Comparison of ENCODE assay signal across 8 cellular contexts in the genomic region with DNA sequence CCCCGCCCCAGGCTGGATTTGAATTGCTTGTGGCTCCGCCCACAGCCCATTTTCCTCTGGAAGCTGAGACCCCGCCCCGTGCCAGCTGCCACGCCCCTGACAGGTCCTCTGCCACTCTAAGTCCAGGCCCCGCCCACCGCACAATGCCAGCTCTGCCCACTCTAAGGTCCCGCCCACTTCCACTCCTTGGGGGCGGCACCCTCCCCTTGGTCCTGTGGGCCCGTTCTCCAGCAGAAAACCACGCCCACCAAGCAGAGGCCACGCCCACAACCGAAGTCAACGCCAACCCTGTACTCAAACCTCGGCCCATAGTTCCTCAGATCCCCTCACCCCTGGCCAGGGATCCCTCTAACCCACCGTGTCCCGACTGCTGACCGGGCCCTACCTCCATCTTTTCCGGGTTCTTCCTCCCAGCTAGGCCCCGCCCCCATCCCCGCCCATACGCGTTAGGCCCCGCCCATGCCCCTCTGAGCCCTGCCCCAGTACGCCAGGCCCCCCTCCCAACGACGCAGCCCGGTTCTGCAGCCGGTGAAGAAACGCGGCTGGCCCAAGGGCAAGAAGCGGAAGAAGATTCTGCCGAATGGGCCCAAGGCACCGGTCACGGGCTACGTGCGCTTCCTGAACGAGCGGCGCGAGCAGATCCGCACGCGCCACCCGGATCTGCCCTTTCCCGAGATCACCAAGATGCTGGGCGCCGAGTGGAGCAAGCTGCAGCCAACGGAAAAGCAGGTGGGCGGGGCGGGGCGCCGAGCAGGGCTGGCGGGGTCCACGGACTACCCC. TPM values are rescaled to one million over a fixed set of nuclear protein-coding genes. Genes with fewer than 3 reads are reported as not detected.
A peak's percentile ranks its signal among the peaks of the same experiment; 100 is the strongest.
DNase-seq lines count a peak whose midpoint lies in the region; ATAC-seq and TF ChIP-seq lines count a peak whose summit lies in the region.

No MANE protein-coding gene starts in this region.

- CTCF ChIA-PET in OCI-LY7 (lab: Charles Lee; ENCODE audit: unreplicated experiment): no interaction called here

- ATAC-seq in GM19324 (IDR thresholded peaks at IDR 0.05; ENCODE audit: low FRiP score, unreplicated experiment): no peak

- POLR2A ChIA-PET in OCI-LY7 (lab: Charles Lee): interaction anchor here (0.5 to 1.4 kb wide), 5 partner anchors 9 to 248 kb away, joined by 3 to 5 read pairs (median 4); a partner anchor contains a TSS

- H3K4me3 ChIP-seq in HUES6 (ENCODE audit: low read depth, low read length): peak overlapping the region; percentile 93
- peak overlapping the region; percentile 98 for H3K4me3 ChIP-seq in OCI-LY7 (ENCODE audit: low read depth, low read length, poor library complexity, severe bottlenecking)

- H3K27ac ChIP-seq in HUES6 (ENCODE audit: low read depth, low read length) (no peak overlapping the region), OCI-LY7 (ENCODE audit: low read depth, low read length, poor library complexity, severe bottlenecking) (peak overlapping the region; percentile 74)

- TSS peak; percentile 62 for BruUV-seq in OCI-LY7 (replicated peaks; lab: Mats Ljungman, UMichigan)

- peak overlapping the region; percentile 32 for H3K9ac ChIP-seq in HUES6 (ENCODE audit: low read length)

- DNase-seq in COLO829 (ENCODE audit: low spot score) (peak; percentile 97), OCI-LY7 (ENCODE audit: low spot score) (peak; percentile 99), activated T-cell treated with anti-CD3 and anti-CD28 coated beads for 48 hours (ENCODE audit: low read depth) (peak; percentile 94), erythroblast (lab: John Stamatoyannopoulos, UW) (peak; percentile 86 to 90), mucosa of gallbladder (ENCODE audit: low spot score) (peak; percentile 80)
- DNase-seq in stimulated activated CD8-positive, alpha-beta memory T cell treated with anti-CD3 and anti-CD28 coated beads, Interleukin-2, amount 100 ng/mL, for 48 hours (ENCODE audit: low read depth in 2 of 2): peak; percentile 88 to 97

- no peak for TF ChIP-seq CTCF in OCI-LY7 (conservative IDR thresholded peaks at IDR 0.05; ENCODE audit: low read length)

- H3K4me1 ChIP-seq in HUES6 (ENCODE audit: control insufficient read depth, insufficient read depth, low read length): peaks cover 8% of the 10 kb centered on the region
- H3K4me1 ChIP-seq in OCI-LY7 (ENCODE audit: insufficient read depth, low read length, poor library complexity, severe bottlenecking): peaks cover 6% of the 10 kb centered on the region

- H3K36me3 ChIP-seq in HUES6 (ENCODE audit: control insufficient read depth, insufficient read depth, low read length): 0 out of 2 replicates have a peak, but pooled peaks cover 2% of the 10 kb centered on the region
- peaks cover 25% of the 10 kb centered on the region for H3K36me3 ChIP-seq in OCI-LY7 (ENCODE audit: insufficient read depth, low read length)

- no peak for TF ChIP-seq POLR2A in erythroblast (IDR thresholded peaks at IDR 0.05; ENCODE audit: low read length)

- no peak overlapping the region for H2AFZ ChIP-seq in OCI-LY7 (ENCODE audit: low read length)

- H4K20me1 ChIP-seq in OCI-LY7 (ENCODE audit: insufficient read depth, low read length): no peaks in the 10 kb centered on the region

- no peaks in the 10 kb centered on the region for H3K9me2 ChIP-seq in OCI-LY7 (ENCODE audit: insufficient read depth, low read length)

- H3K9me3 ChIP-seq in HUES6 (ENCODE audit: control insufficient read depth, insufficient read depth, low read depth, low read length) (no peaks in the 10 kb centered on the region), OCI-LY7 (ENCODE audit: low read length) (no peaks in the 10 kb centered on the region)

- peak overlapping the region; percentile 88 for H3K4me2 ChIP-seq in OCI-LY7 (ENCODE audit: low read length)

- H3K27me3 ChIP-seq in HUES6 (ENCODE audit: control insufficient read depth, insufficient read depth, low read length): no peaks in the 10 kb centered on the region

- intact Hi-C loops in OCI-LY7 (cut with micrococcal nuclease; ENCODE audit: unreplicated experiment): loop anchor here (5.0 kb wide), 1 partner anchor 67 kb away; a partner anchor contains a TSS

- H3K79me2 ChIP-seq in OCI-LY7 (ENCODE audit: insufficient read depth, low read depth, low read length): peaks cover 5% of the 10 kb centered on the region; the same call in 1 of the 2 replicates

RNA-seq across cellular contexts. Expression of a gene that starts 1.3 kb away (rescaled TPM):
- 105 and 119 TPM in 2 replicates for total RNA-seq in OCI-LY7 (2014; rRNA removed; shearing (Covaris generic))
- 91.0 and 108 TPM in 2 replicates for total RNA-seq in OCI-LY7 (2022)
- total RNA-seq in mucosa of gallbladder: 100 TPM

RNA-seq across cellular contexts. Expression of a gene that starts 11.2 kb away (rescaled TPM):
- total RNA-seq in OCI-LY7 (2014; rRNA removed; shearing (Covaris generic)): not detected in 2 replicates
- total RNA-seq in OCI-LY7 (2022): not detected in 2 replicates
- 1.3 TPM for total RNA-seq in mucosa of gallbladder

RNA-seq across cellular contexts. Expression of a gene that starts 16.7 kb away (rescaled TPM):
- 74.4 and 79.4 TPM in 2 replicates for total RNA-seq in OCI-LY7 (2014; rRNA removed; shearing (Covaris generic))
- total RNA-seq in OCI-LY7 (2022): 72.6 and 78.8 TPM in 2 replicates
- 64.1 TPM for total RNA-seq in mucosa of gallbladder

RNA-seq across cellular contexts. Expression of a gene that starts 32.6 kb away (rescaled TPM):
- total RNA-seq in OCI-LY7 (2014; rRNA removed; shearing (Covaris generic)): not detected in 2 replicates
- total RNA-seq in OCI-LY7 (2022) (not detected in 2 replicates), mucosa of gallbladder (4.9 TPM)

RNA-seq across cellular contexts. Expression of a gene that starts 35.1 kb away (rescaled TPM):
- 0.44 and 1.1 TPM in 2 replicates for total RNA-seq in OCI-LY7 (2014; rRNA removed; shearing (Covaris generic))
- total RNA-seq in OCI-LY7 (2022) (7.0 and 9.7 TPM in 2 replicates), mucosa of gallbladder (10.3 TPM)
